ENCODE assay signal across 8 cellular contexts in genomic region chr6:3208096-3208774, GRCh38. TPM values are rescaled to one million over a fixed set of nuclear protein-coding genes. Genes with fewer than 3 reads are reported as not detected.
DNase-seq lines count a peak whose midpoint lies in the region; ATAC-seq, FAIRE-seq and TF ChIP-seq lines count a peak whose summit lies in the region.

No MANE protein-coding gene starts in this region.

- peak; percentile 26 for DNase-seq in H54 (ENCODE audit: insufficient read length, low spot score)
- peak; percentile 40 to 95 for DNase-seq in ascending aorta (ENCODE audit: low spot score in 2 of 2)
- DNase-seq in iris pigment epithelial cell (ENCODE audit: low read depth): peak; percentile 61
- no peak for DNase-seq in HPDE6-E6E7 (ENCODE audit: extremely low spot score)
- DNase-seq in stimulated activated CD4-positive, alpha-beta T cell treated with anti-CD3 and anti-CD28 coated beads, Interleukin-2, amount 100 ng/mL, for 48 hours: no peak
- no peak for DNase-seq in NCI-H1105 treated with DMSO at 0.1 percent for 48 hours (lab: John Stamatoyannopoulos, UW)

- peaks cover 40% of the 10 kb centered on the region for H3K4me1 ChIP-seq in ACC112 (ENCODE audit: control insufficient read depth, insufficient read depth, low read length, unreplicated experiment)
- peaks cover 3 to 27% of the 10 kb centered on the region in 2 donors for H3K4me1 ChIP-seq in ascending aorta

- TF ChIP-seq CTCF in ascending aorta (IDR thresholded peaks at IDR 0.05): no peak

- no peak for FAIRE-seq in H54 (lab: Jason Lieb, UNC)

- peaks cover 0 to 8% of the 10 kb centered on the region in 2 donors for H3K9me3 ChIP-seq in ascending aorta

- H3K27me3 ChIP-seq in ACC112 (ENCODE audit: insufficient read depth, low read length) (no peaks in the 10 kb centered on the region), ascending aorta (no peaks in the 10 kb centered on the region)

- peak overlapping the region; percentile 70 for H2AFZ ChIP-seq in ACC112 (ENCODE audit: low read length, unreplicated experiment)

- H3K27ac ChIP-seq in ACC112 (ENCODE audit: low read depth, low read length): peak overlapping the region; percentile 97
- peak overlapping the region; percentile 14 to 32 for H3K27ac ChIP-seq in ascending aorta

- intact Hi-C loops in ascending aorta (cut with DNase I): loop anchor here (2.0 kb wide), 1 partner anchor 51 kb away; the partner anchor contains the start of gene TUBB2A

- no peak for ATAC-seq in HG02870 (IDR thresholded peaks at IDR 0.05; ENCODE audit: unreplicated experiment)

- TF ChIP-seq POLR2A in H54 (IDR thresholded peaks at IDR 0.05; ENCODE audit: low read depth, low read length): no peak

- H3K36me3 ChIP-seq in ACC112 (ENCODE audit: insufficient read depth, low read length) (no peaks in the 10 kb centered on the region), ascending aorta (no peaks in the 10 kb centered on the region)

- H3K79me2 ChIP-seq in ACC112 (ENCODE audit: control insufficient read depth, insufficient read depth, low read length, unreplicated experiment): no peaks in the 10 kb centered on the region

- H3K4me3 ChIP-seq in ACC112 (ENCODE audit: low read depth, low read length) (peak overlapping the region; percentile 73), ascending aorta (peak overlapping the region in 1 of 2 donors; percentile 13)

RNA-seq across cellular contexts. Expression of gene TUBB2B, which starts 19.2 kb away (rescaled TPM):
- not detected for total RNA-seq in ascending aorta

RNA-seq across cellular contexts. Expression of gene PSMG4, which starts 50.5 kb away (rescaled TPM):
- 23.9 TPM for total RNA-seq in ascending aorta

RNA-seq across cellular contexts. Expression of gene TUBB2A, which starts 50.9 kb away (rescaled TPM):
- 121 TPM for total RNA-seq in ascending aorta

Comparison
In these comparisons a context has a peak if more than half of its experiments do, and no peak if none do; other contexts are left out.
1. DNase-seq: peak in H54 (single experiment), ascending aorta (2 of 2) and iris pigment epithelial cell (single experiment); none in HPDE6-E6E7 (single experiment), stimulated activated CD4-positive, alpha-beta T cell treated with anti-CD3 and anti-CD28 coated beads, Interleukin-2, amount 100 ng/mL, for 48 hours (0 of 2) and NCI-H1105 treated with DMSO at 0.1 percent for 48 hours (single experiment).